ENCODE assay signal across 18 cellular contexts in the genomic region with DNA sequence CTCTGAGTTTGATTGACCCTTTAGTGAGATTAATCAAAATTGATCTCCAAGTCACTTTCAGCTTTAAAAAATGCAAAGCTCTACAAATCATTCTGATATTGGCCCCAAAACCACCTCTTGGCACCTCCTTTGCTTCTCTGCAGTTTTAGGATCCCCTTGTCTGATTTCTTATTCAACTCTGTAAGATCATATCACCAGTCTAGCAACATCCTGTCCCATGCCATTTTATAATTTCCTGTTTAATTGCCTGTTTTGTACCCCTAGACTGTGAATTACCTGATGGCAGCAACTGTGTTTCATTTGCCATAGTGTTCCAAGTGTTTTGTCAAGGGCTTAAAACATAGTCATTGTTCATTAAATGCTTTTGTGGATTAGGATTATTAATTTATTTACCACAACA.
DNase-seq lines count a peak whose midpoint lies in the region; ATAC-seq and TF ChIP-seq lines count a peak whose summit lies in the region.
"Had no signal": no experiment of that assay in that cellular context is flagged by ENCODE, and none has a peak within 500 bp of the region (broad histone marks: within the 10 kb centered on the region; RNA-seq: fewer than 3 reads in every experiment).

No MANE protein-coding gene starts in this region.

- no peaks in the 10 kb centered on the region for H3K79me2 ChIP-seq in osteoblast (ENCODE audit: insufficient read depth, low read length)
- H3K79me2 ChIP-seq in smooth muscle cell (ENCODE audit: low read depth) = no peaks in the 10 kb centered on the region

- ATAC-seq in CD4-positive, alpha-beta T cell (ENCODE audit: poor library complexity) = peak; percentile 78
- ATAC-seq in CD8-positive, alpha-beta T cell = peak; percentile 44
- ATAC-seq in Panc1 (no peak), HG02610 (IDR thresholded peaks at IDR 0.05; ENCODE audit: unreplicated experiment) (no peak)
- peak; percentile 41 to 76 for ATAC-seq in naive thymus-derived CD8-positive, alpha-beta T cell

- intact Hi-C loops in CD4-positive, alpha-beta T cell (cut with DNase I, micrococcal nuclease) = no loop called here
- intact Hi-C loops in CD8-positive, alpha-beta T cell (cut with DNase I, micrococcal nuclease) = loop anchor here in 1 of 2 experiments (10.0 kb wide), 1 partner anchor 136 kb away; no protein-coding TSS in a partner anchor
- intact Hi-C loops in Panc1 (cut with micrococcal nuclease; ENCODE audit: unreplicated experiment) (loop anchor here (10.0 kb wide), 1 partner anchor 476 kb away; no protein-coding TSS in a partner anchor), A673 (cut with micrococcal nuclease; ENCODE audit: unreplicated experiment) (loop anchor here (10.0 kb wide), 1 partner anchor 476 kb away; no protein-coding TSS in a partner anchor)

- in situ Hi-C loops in Panc1 (cut with HindIII; ENCODE audit: low pct_unique_long_range_greater_than_20kb, low sequenced_read_pairs) = no loop called here

- H3K4me1 Mint-ChIP-seq in CD4-positive, alpha-beta T cell (ENCODE audit: low read depth) = peaks cover 52% of the 10 kb centered on the region
- H3K4me1 Mint-ChIP-seq in CD8-positive, alpha-beta T cell (ENCODE audit: low read depth) = peaks cover 46% of the 10 kb centered on the region
- H3K4me1 Mint-ChIP-seq in naive thymus-derived CD8-positive, alpha-beta T cell = peaks cover 24 to 48% (median 45%) of the 10 kb centered on the region in 4 donors

- no peaks in the 10 kb centered on the region for H4K20me1 ChIP-seq in osteoblast (ENCODE audit: insufficient read depth, low read length)
- no peaks in the 10 kb centered on the region for H4K20me1 ChIP-seq in smooth muscle cell (ENCODE audit: low read depth)
- H4K20me1 ChIP-seq: BLaER1 had no signal

- H3K27ac ChIP-seq in CD4-positive, alpha-beta T cell (ENCODE audit: low read depth, low read length) = no peak overlapping the region
- H3K27ac ChIP-seq in CD8-positive, alpha-beta T cell (ENCODE audit: low read depth, low read length) = no peak overlapping the region
- peak overlapping the region; percentile 35; the same call in 1 of the 2 replicates for H3K27ac ChIP-seq in Panc1 (ENCODE audit: low read length)
- H3K27ac ChIP-seq in osteoblast (ENCODE audit: low read depth, low read length) = no peak overlapping the region
- no peak overlapping the region for H3K27ac ChIP-seq in A673 (ENCODE audit: low read depth, low read length, poor library complexity, severe bottlenecking)
- H3K27ac ChIP-seq in smooth muscle cell (ENCODE audit: low read depth) = no peak overlapping the region
- H3K27ac ChIP-seq: BLaER1, C4-2B had no signal

- CTCF ChIA-PET in CD4-positive, alpha-beta T cell (lab: Charles Lee) = no interaction called here
- CTCF ChIA-PET in CD8-positive, alpha-beta T cell (lab: Charles Lee) = interaction anchor here (1.3 kb wide), 2 partner anchors 8 to 406 kb away, joined by 3 read pairs; no protein-coding TSS in a partner anchor
- CTCF ChIA-PET in Panc1 (lab: Charles Lee) (no interaction called here), A673 (lab: Charles Lee) (no interaction called here)

- POLR2A ChIA-PET in CD4-positive, alpha-beta T cell (lab: Charles Lee) = interaction anchor here (1.5 kb wide), 1 partner anchor 14 kb away, joined by 4 read pairs; no protein-coding TSS in a partner anchor
- POLR2A ChIA-PET in CD8-positive, alpha-beta T cell (lab: Charles Lee) = no interaction called here
- POLR2A ChIA-PET in Panc1 (lab: Charles Lee) = no interaction called here
- POLR2A ChIA-PET in naive thymus-derived CD8-positive, alpha-beta T cell (lab: Charles Lee) = interaction anchor here (2.4 kb wide), 1 partner anchor 8 kb away, joined by 5 read pairs; no protein-coding TSS in a partner anchor
- POLR2A ChIA-PET in A673 (lab: Charles Lee; ENCODE audit: low non-redundant PET) = no interaction called here

- no peak for TF ChIP-seq CTCF in CD4-positive, alpha-beta T cell (IDR thresholded peaks at IDR 0.05)
- TF ChIP-seq CTCF in CD8-positive, alpha-beta T cell (IDR thresholded peaks at IDR 0.05) = no peak
- TF ChIP-seq CTCF in Panc1 (IDR thresholded peaks at IDR 0.05) = no peak
- TF ChIP-seq CTCF in osteoblast (IDR thresholded peaks at IDR 0.05; ENCODE audit: extremely low read depth, low read depth, low read length) = no peak
- no peak for TF ChIP-seq CTCF in A673 (conservative IDR thresholded peaks at IDR 0.05; ENCODE audit: low read depth, low read length)
- no peak for TF ChIP-seq CTCF in smooth muscle cell (IDR thresholded peaks at IDR 0.05; ENCODE audit: borderline replicate concordance, insufficient read depth, poor library complexity, severe bottlenecking)

- DNase-seq in CD4-positive, alpha-beta T cell = no peak
- no peak for DNase-seq in CD8-positive, alpha-beta T cell
- DNase-seq in Panc1 (ENCODE audit: low read depth, low spot score) (no peak), osteoblast (ENCODE audit: insufficient read length, low spot score, missing footprints) (no peak), A673 (ENCODE audit: low spot score) (no peak), smooth muscle cell (lab: John Stamatoyannopoulos, UW; ENCODE audit: unreplicated experiment) (no peak)
- peak in 2 of 10 donors; percentile 20 to 26 for DNase-seq in naive thymus-derived CD8-positive, alpha-beta T cell
- DNase-seq: CD8-positive, alpha-beta memory T cell; DMS 273 treated with DMSO at 0.1 percent for 48 hours; DMS79; GF-D8; GOT3; HFFc6 had no signal

- H3K9ac ChIP-seq in smooth muscle cell (ENCODE audit: low read depth) = no peak overlapping the region
- H3K9ac ChIP-seq: BLaER1 had no signal

- H3K36me3 Mint-ChIP-seq in CD4-positive, alpha-beta T cell (ENCODE audit: low read depth) = no peaks in the 10 kb centered on the region
- H3K36me3 Mint-ChIP-seq in CD8-positive, alpha-beta T cell = no peaks in the 10 kb centered on the region
- H3K36me3 Mint-ChIP-seq in naive thymus-derived CD8-positive, alpha-beta T cell = no peaks in the 10 kb centered on the region

- H3K9me3 ChIP-seq in CD4-positive, alpha-beta T cell (ENCODE audit: control insufficient read depth, low read length) = no peaks in the 10 kb centered on the region
- H3K9me3 ChIP-seq in CD8-positive, alpha-beta T cell (ENCODE audit: low read length) = no peaks in the 10 kb centered on the region
- H3K9me3 ChIP-seq in Panc1 (ENCODE audit: control insufficient read depth, insufficient read depth, low read depth, low read length) = no peaks in the 10 kb centered on the region
- no peaks in the 10 kb centered on the region for H3K9me3 ChIP-seq in osteoblast (ENCODE audit: low read depth, low read length)
- no peaks in the 10 kb centered on the region for H3K9me3 ChIP-seq in A673 (ENCODE audit: low read depth, low read length, poor library complexity, severe bottlenecking)
- H3K9me3 ChIP-seq in smooth muscle cell (replicated peaks; ENCODE audit: low read depth) = no peaks in the 10 kb centered on the region
- H3K9me3 ChIP-seq: BLaER1, HAP-1 had no signal

- H2AFZ ChIP-seq in osteoblast (ENCODE audit: low read length) (no peak overlapping the region), smooth muscle cell (ENCODE audit: low read depth) (no peak overlapping the region)

- no peaks in the 10 kb centered on the region for H3K27me3 ChIP-seq in CD4-positive, alpha-beta T cell (ENCODE audit: control insufficient read depth, insufficient read depth, low read length)
- H3K27me3 ChIP-seq in CD8-positive, alpha-beta T cell (ENCODE audit: insufficient read depth, low read length) = no peaks in the 10 kb centered on the region
- H3K27me3 ChIP-seq in Panc1 (ENCODE audit: control insufficient read depth, insufficient read depth, low read length) (no peaks in the 10 kb centered on the region), osteoblast (ENCODE audit: insufficient read depth, low read length) (no peaks in the 10 kb centered on the region), A673 (replicated peaks; ENCODE audit: insufficient read depth, low read depth, low read length, poor library complexity) (no peaks in the 10 kb centered on the region), smooth muscle cell (ENCODE audit: low read depth) (no peaks in the 10 kb centered on the region)
- H3K27me3 ChIP-seq: BLaER1 had no signal

- H3K4me3 Mint-ChIP-seq in CD4-positive, alpha-beta T cell = peak overlapping the region; percentile 3
- no peak overlapping the region for H3K4me3 Mint-ChIP-seq in CD8-positive, alpha-beta T cell
- H3K4me3 Mint-ChIP-seq in naive thymus-derived CD8-positive, alpha-beta T cell = peak overlapping the region in 8 of 10 donors; percentile 1 to 61 (median 42)
- H3K4me3 Mint-ChIP-seq: B cell; CD8-positive, alpha-beta memory T cell; HFFc6 had no signal

- no peaks in the 10 kb centered on the region for H3K36me3 ChIP-seq in CD8-positive, alpha-beta T cell (ENCODE audit: insufficient read depth, low read length)
- H3K36me3 ChIP-seq in Panc1 (ENCODE audit: control insufficient read depth, insufficient read depth, low read length) (no peaks in the 10 kb centered on the region), osteoblast (ENCODE audit: insufficient read depth, low read length) (no peaks in the 10 kb centered on the region), A673 (ENCODE audit: insufficient read depth, low read length, poor library complexity, severe bottlenecking) (no peaks in the 10 kb centered on the region), smooth muscle cell (ENCODE audit: low read depth) (no peaks in the 10 kb centered on the region)
- H3K36me3 ChIP-seq: BLaER1, HAP-1 had no signal

- peaks cover 28% of the 10 kb centered on the region for H3K4me1 ChIP-seq in CD8-positive, alpha-beta T cell (ENCODE audit: insufficient read depth, low read length)
- H3K4me1 ChIP-seq in Panc1 (ENCODE audit: control insufficient read depth, insufficient read depth, low read length) (no peaks in the 10 kb centered on the region), osteoblast (ENCODE audit: insufficient read depth, low read length) (peaks cover 9% of the 10 kb centered on the region), A673 (ENCODE audit: insufficient read depth, low read length, poor library complexity, severe bottlenecking) (peaks cover 11% of the 10 kb centered on the region), smooth muscle cell (ENCODE audit: low read depth) (peaks cover 7% of the 10 kb centered on the region)
- H3K4me1 ChIP-seq: HAP-1 had no signal

- H3K4me3 ChIP-seq in CD8-positive, alpha-beta T cell (ENCODE audit: low read depth, low read length) = no peak overlapping the region
- H3K4me3 ChIP-seq in Panc1 (ENCODE audit: low read depth in 2 of 2, low read length in 2 of 2) (no peak overlapping the region), osteoblast (ENCODE audit: insufficient read depth, low read length) (no peak overlapping the region), A673 (ENCODE audit: low read depth, low read length, poor library complexity, severe bottlenecking) (no peak overlapping the region), smooth muscle cell (no peak overlapping the region)
- H3K4me3 ChIP-seq: BLaER1, HAP-1 had no signal

- H3K9me3 Mint-ChIP-seq in CD4-positive, alpha-beta T cell = peaks cover 4% of the 10 kb centered on the region
- H3K9me3 Mint-ChIP-seq in CD8-positive, alpha-beta T cell = no peaks in the 10 kb centered on the region
- H3K9me3 Mint-ChIP-seq in naive thymus-derived CD8-positive, alpha-beta T cell = peaks cover 0 to 2% (median 0%) of the 10 kb centered on the region in 9 donors
- H3K9me3 Mint-ChIP-seq: CD8-positive, alpha-beta memory T cell; HFFc6 had no signal

- no peaks in the 10 kb centered on the region for H3K27me3 Mint-ChIP-seq in CD4-positive, alpha-beta T cell
- no peaks in the 10 kb centered on the region for H3K27me3 Mint-ChIP-seq in CD8-positive, alpha-beta T cell (ENCODE audit: low read depth)
- no peaks in the 10 kb centered on the region for H3K27me3 Mint-ChIP-seq in naive thymus-derived CD8-positive, alpha-beta T cell
- H3K27me3 Mint-ChIP-seq: B cell had no signal

- BruUV-seq in Panc1 (replicated peaks; lab: Mats Ljungman, UMichigan) (no TSS peak), A673 (replicated peaks; lab: Mats Ljungman, UMichigan) (no TSS peak)

- peak overlapping the region; percentile 69 for H3K27ac Mint-ChIP-seq in CD4-positive, alpha-beta T cell
- peak overlapping the region; percentile 69 for H3K27ac Mint-ChIP-seq in CD8-positive, alpha-beta T cell
- peak overlapping the region in 9 of 10 donors; percentile 6 to 85 (median 45) for H3K27ac Mint-ChIP-seq in naive thymus-derived CD8-positive, alpha-beta T cell
- H3K27ac Mint-ChIP-seq: B cell, HFFc6 had no signal

- no peak overlapping the region for H3K4me2 ChIP-seq in osteoblast (ENCODE audit: insufficient read depth, low read length)
- H3K4me2 ChIP-seq in smooth muscle cell = no peak overlapping the region
- H3K4me2 ChIP-seq: BLaER1 had no signal

- no peaks in the 10 kb centered on the region for H3F3A ChIP-seq in smooth muscle cell (ENCODE audit: low read depth)

Comparison
In these comparisons a context has a peak if more than half of its experiments do, and no peak if none do; other contexts are left out.
1. ATAC-seq: peak in CD4-positive, alpha-beta T cell (single experiment), CD8-positive, alpha-beta T cell (single experiment) and naive thymus-derived CD8-positive, alpha-beta T cell (2 of 2); none in Panc1 (single experiment) and HG02610 (single experiment).
2. POLR2A ChIA-PET loops: an anchor here in CD4-positive, alpha-beta T cell (1.5 kb wide) and naive thymus-derived CD8-positive, alpha-beta T cell (2.4 kb wide); none called in CD8-positive, alpha-beta T cell, Panc1 and A673.
3. intact Hi-C loops: an anchor here in Panc1 (10.0 kb wide) and A673 (10.0 kb wide); none called in CD4-positive, alpha-beta T cell.
4. Peak in every context shown above with its lines, with median percentiles within 50 percentile points of each other: H3K27ac Mint-ChIP-seq.